ENCODE assay signal across 26 cellular contexts in genomic region chr16:84763629-84764028, GRCh38.
"Had no signal": no experiment of that assay in that cellular context is flagged by ENCODE, and none has a peak within 500 bp of the region (broad histone marks: within the 10 kb centered on the region; RNA-seq: fewer than 3 reads in every experiment).

No MANE protein-coding gene starts in this region.

- H3K4me3 Mint-ChIP-seq: activated CD4-positive, alpha-beta memory T cell treated with anti-CD3 and anti-CD28 coated beads for 36 hours; activated naive CD4-positive, alpha-beta T cell treated with anti-CD3 and anti-CD28 coated beads, Interleukin-2, amount 10 ng/mL, durations not matched to agents 7 days and 5 days; activated naive CD8-positive, alpha-beta T cell treated with anti-CD3 and anti-CD28 coated beads, Interleukin-2, amount 50 U/mL, for 24 hours; activated T-cell treated with anti-CD3 and anti-CD28 coated beads, Interleukin-2, amount 50 U/mL, for 4 hours; central memory CD8-positive, alpha-beta T cell; naive B cell; neural progenitor cell; stimulated activated effector memory CD8-positive, alpha-beta T cell treated with anti-CD3 and anti-CD28 coated beads, Interleukin-12 subunit alpha, Interleukin-12 subunit beta, amount 100 ng/mL, for 72 hours; WTC11 had no signal

- H3K9me3 Mint-ChIP-seq: activated CD4-positive, alpha-beta memory T cell treated with anti-CD3 and anti-CD28 coated beads for 36 hours; activated naive CD4-positive, alpha-beta T cell treated with anti-CD3 and anti-CD28 coated beads, Interleukin-2, amount 10 ng/mL, durations not matched to agents 7 days and 5 days; activated naive CD8-positive, alpha-beta T cell treated with anti-CD3 and anti-CD28 coated beads, Interleukin-2, amount 50 U/mL, for 24 hours; activated T-cell treated with anti-CD3 and anti-CD28 coated beads, Interleukin-2, amount 50 U/mL, for 4 hours; central memory CD8-positive, alpha-beta T cell; naive B cell; neural progenitor cell; stimulated activated effector memory CD8-positive, alpha-beta T cell treated with anti-CD3 and anti-CD28 coated beads, Interleukin-12 subunit alpha, Interleukin-12 subunit beta, amount 100 ng/mL, for 72 hours; WTC11 had no signal

- ATAC-seq: activated naive CD8-positive, alpha-beta T cell treated with anti-CD3 and anti-CD28 coated beads, Interleukin-2, amount 50 U/mL, for 24 hours; activated T-cell treated with anti-CD3 and anti-CD28 coated beads, Interleukin-2, amount 50 U/mL, for 4 hours; heart left ventricle; right cardiac atrium; stimulated activated effector memory CD8-positive, alpha-beta T cell treated with anti-CD3 and anti-CD28 coated beads, Interleukin-12 subunit alpha, Interleukin-12 subunit beta, amount 100 ng/mL, for 72 hours; upper lobe of right lung; WTC11 had no signal

- H3K4me3 ChIP-seq: colonic mucosa, gastrocnemius medialis, heart left ventricle, left ventricle myocardium inferior, neural progenitor cell, psoas muscle, stomach, thoracic aorta, upper lobe of right lung had no signal

- H3K27ac ChIP-seq: brain microvascular endothelial cell, colonic mucosa, heart left ventricle, left ventricle myocardium inferior, neural progenitor cell, psoas muscle, stomach, thoracic aorta, upper lobe of right lung had no signal

- H3K27ac Mint-ChIP-seq: activated CD4-positive, alpha-beta memory T cell treated with anti-CD3 and anti-CD28 coated beads for 36 hours; activated naive CD4-positive, alpha-beta T cell treated with anti-CD3 and anti-CD28 coated beads, Interleukin-2, amount 10 ng/mL, durations not matched to agents 7 days and 5 days; activated naive CD8-positive, alpha-beta T cell treated with anti-CD3 and anti-CD28 coated beads, Interleukin-2, amount 50 U/mL, for 24 hours; naive B cell; neural progenitor cell; WTC11 had no signal

- DNase-seq: activated CD4-positive, alpha-beta memory T cell treated with anti-CD3 and anti-CD28 coated beads for 36 hours; activated CD4-positive, alpha-beta T cell treated with anti-CD3 and anti-CD28 coated beads for 4 hours; activated naive CD4-positive, alpha-beta T cell treated with anti-CD3 and anti-CD28 coated beads, Interleukin-2, amount 10 ng/mL, durations not matched to agents 7 days and 5 days; activated naive CD8-positive, alpha-beta T cell treated with anti-CD3 and anti-CD28 coated beads, Interleukin-2, amount 50 U/mL, for 24 hours; activated T-cell treated with anti-CD3 and anti-CD28 coated beads, Interleukin-2, amount 50 U/mL, for 4 hours; aorta; brain microvascular endothelial cell; colonic mucosa; gastrocnemius medialis; heart left ventricle; kidney glomerular epithelial cell; left ventricle myocardium inferior; mammary epithelial cell; naive B cell; psoas muscle; right cardiac atrium; small intestine; stimulated activated CD4-positive, alpha-beta T cell treated with anti-CD3 and anti-CD28 coated beads, Interleukin-4, amount 100 ng/mL, for 24 hours; stomach; upper lobe of right lung had no signal

- H3K4me1 Mint-ChIP-seq: neural progenitor cell, WTC11 had no signal

- H3K27me3 Mint-ChIP-seq: activated CD4-positive, alpha-beta memory T cell treated with anti-CD3 and anti-CD28 coated beads for 36 hours; activated naive CD4-positive, alpha-beta T cell treated with anti-CD3 and anti-CD28 coated beads, Interleukin-2, amount 10 ng/mL, durations not matched to agents 7 days and 5 days; activated naive CD8-positive, alpha-beta T cell treated with anti-CD3 and anti-CD28 coated beads, Interleukin-2, amount 50 U/mL, for 24 hours; central memory CD8-positive, alpha-beta T cell; naive B cell had no signal

- FAIRE-seq: endometrium, small intestine had no signal
